22 cellular contexts compared by ENCODE assay signal in genomic region chr3:45003859-45004258, GRCh38. TPM values are rescaled to one million over a fixed set of nuclear protein-coding genes. Genes with fewer than 3 reads are reported as not detected.
A peak's percentile ranks its signal among the peaks of the same experiment; 100 is the strongest.
DNase-seq lines count a peak whose midpoint lies in the region; ATAC-seq and TF ChIP-seq lines count a peak whose summit lies in the region.
"Had no signal": no experiment of that assay in that cellular context is flagged by ENCODE, and none has a peak within 500 bp of the region (broad histone marks: within the 10 kb centered on the region; RNA-seq: fewer than 3 reads in every experiment).

No MANE protein-coding gene starts in this region.

- H3K9me3 ChIP-seq in CD8-positive, alpha-beta memory T cell (ENCODE audit: low read length): no peaks in the 10 kb centered on the region
- no peaks in the 10 kb centered on the region for H3K9me3 ChIP-seq in T-helper 17 cell (ENCODE audit: control insufficient read depth, low read length, poor library complexity, severe bottlenecking)
- peaks cover 0 to 8% (median 0%) of the 10 kb centered on the region in 11 donors for H3K9me3 ChIP-seq in heart right ventricle

- POLR2A ChIA-PET in CD8-positive, alpha-beta memory T cell (lab: Charles Lee): no interaction called here

- peak overlapping the region in 6 of 8 donors; percentile 3 to 72 (median 25) for H3K27ac Mint-ChIP-seq in CD8-positive, alpha-beta memory T cell
- H3K27ac Mint-ChIP-seq in T-helper 17 cell: no peak overlapping the region
- H3K27ac Mint-ChIP-seq: activated naive CD4-positive, alpha-beta T cell treated with anti-CD3 and anti-CD28 coated beads, Interleukin-2, amount 50 U/mL, for 72 hours had no signal

- H3K9me3 Mint-ChIP-seq in CD8-positive, alpha-beta memory T cell: peaks cover 0 to 4% (median 0%) of the 10 kb centered on the region in 5 donors

- H3K27ac ChIP-seq in CD8-positive, alpha-beta memory T cell (ENCODE audit: low read depth, low read length): no peak overlapping the region
- H3K27ac ChIP-seq in heart right ventricle: peak overlapping the region; percentile 21 to 83 (median 56)
- H3K27ac ChIP-seq: KMS-11, RWPE1 had no signal

- intact Hi-C loops in heart right ventricle (cut with DNase I): no loop called here
- intact Hi-C loops in sciatic nerve (cut with DNase I): no loop called here

- DNase-seq in CD8-positive, alpha-beta memory T cell: no peak
- DNase-seq in T-helper 17 cell (no peak), heart right ventricle (no peak), sciatic nerve (ENCODE audit: low spot score) (no peak), HuH-7.5 (ENCODE audit: low spot score) (no peak), A172 (ENCODE audit: low spot score) (no peak)
- DNase-seq: activated T-cell treated with anti-CD3 and anti-CD28 coated beads for 4 hours; C1 segment of cervical spinal cord; foreskin fibroblast; left cardiac atrium; NCI-H1694 treated with DMSO at 0.1 percent for 48 hours; NCI-H510A; small intestine; stimulated activated CD4-positive, alpha-beta T cell treated with anti-CD3 and anti-CD28 coated beads, Interleukin-2, amount 100 ng/mL, for 24 hours; trophoblast cell had no signal

- no peaks in the 10 kb centered on the region for H3K27me3 Mint-ChIP-seq in CD8-positive, alpha-beta memory T cell
- H3K27me3 Mint-ChIP-seq in T-helper 17 cell: no peaks in the 10 kb centered on the region

- no peak for ATAC-seq in T-helper 17 cell
- peak in 6 of 8 donors; percentile 32 to 79 (median 46) for ATAC-seq in heart right ventricle
- ATAC-seq in sciatic nerve: peak; percentile 31
- no peak for ATAC-seq in HG02588 (IDR thresholded peaks at IDR 0.05; ENCODE audit: unreplicated experiment)
- ATAC-seq: activated naive CD4-positive, alpha-beta T cell treated with anti-CD3 and anti-CD28 coated beads, Interleukin-2, amount 50 U/mL, for 72 hours; GM12878; HCT116; SK-N-SH treated with all-trans-retinoic acid at 6 μM for 48 hours had no signal

- no peak for TF ChIP-seq CTCF in heart right ventricle (IDR thresholded peaks at IDR 0.05)

- peaks cover 8 to 29% (median 22%) of the 10 kb centered on the region in 3 donors for H3K4me1 Mint-ChIP-seq in CD8-positive, alpha-beta memory T cell
- H3K4me1 Mint-ChIP-seq in T-helper 17 cell: peaks cover 32% of the 10 kb centered on the region

- peaks cover 15 to 85% (median 32%) of the 10 kb centered on the region in 3 donors for H3K36me3 Mint-ChIP-seq in CD8-positive, alpha-beta memory T cell
- H3K36me3 Mint-ChIP-seq in T-helper 17 cell (ENCODE audit: low read depth): peaks cover 10% of the 10 kb centered on the region

- no peaks in the 10 kb centered on the region for H3K27me3 ChIP-seq in CD8-positive, alpha-beta memory T cell (ENCODE audit: insufficient read depth, low read length, poor library complexity, severe bottlenecking)
- no peaks in the 10 kb centered on the region for H3K27me3 ChIP-seq in heart right ventricle

- H3K4me3 Mint-ChIP-seq in CD8-positive, alpha-beta memory T cell: no peak overlapping the region
- peak overlapping the region; percentile 28 for H3K4me3 Mint-ChIP-seq in T-helper 17 cell

- CTCF ChIA-PET in CD8-positive, alpha-beta memory T cell (lab: Charles Lee): no interaction called here

- peaks cover 10% of the 10 kb centered on the region for H3K36me3 ChIP-seq in CD8-positive, alpha-beta memory T cell (ENCODE audit: insufficient read depth, low read length)
- H3K36me3 ChIP-seq in heart right ventricle: peaks cover 0 to 85% (median 18%) of the 10 kb centered on the region in 9 donors

- WGBS in heart right ventricle, 2 donors: 58 to 68% methylated on average over 2 of the region's 2 CpGs

- no peak overlapping the region for H3K4me3 ChIP-seq in CD8-positive, alpha-beta memory T cell (ENCODE audit: low read length)
- H3K4me3 ChIP-seq in heart right ventricle: no peak overlapping the region
- H3K4me3 ChIP-seq: GM12878 had no signal

- H3K4me1 ChIP-seq in CD8-positive, alpha-beta memory T cell (ENCODE audit: insufficient read depth, low read length): peaks cover 16% of the 10 kb centered on the region
- H3K4me1 ChIP-seq in heart right ventricle: peaks cover 6 to 55% (median 21%) of the 10 kb centered on the region in 9 donors

RNA-seq across cellular contexts. Expression of gene CLEC3B, which starts 22.2 kb away (rescaled TPM):
- total RNA-seq in CD8-positive, alpha-beta memory T cell: under 1 TPM in 1 of 2 experiments, not detected in 1; 0.24 TPM
- not detected for polyA plus RNA-seq in CD8-positive, alpha-beta memory T cell
- total RNA-seq in T-helper 17 cell: under 1 TPM in 1 of 2 donors, not detected in 1; 0.99 TPM
- 10 to 100 TPM; 34.8 to 72.9 (median 54.3) TPM for total RNA-seq in heart right ventricle
- polyA plus RNA-seq in heart right ventricle: 100 to 1,000 TPM; 179 to 355 TPM
- total RNA-seq in sciatic nerve: 105 TPM
- not detected in 2 replicates for total RNA-seq in A172 (2014; rRNA removed; shearing (Covaris generic))
- total RNA-seq: activated naive CD4-positive, alpha-beta T cell treated with anti-CD3 and anti-CD28 coated beads, Interleukin-2, amount 50 U/mL, for 72 hours had no signal
- polyA plus RNA-seq: GM12878 had no signal

RNA-seq across cellular contexts. Expression of gene EXOSC7, which starts 27.8 kb away (rescaled TPM):
- total RNA-seq in CD8-positive, alpha-beta memory T cell: 10 to 100 TPM; 86.4 to 89.6 TPM
- 42.1 TPM for polyA plus RNA-seq in CD8-positive, alpha-beta memory T cell
- total RNA-seq in T-helper 17 cell: 10 to 100 TPM; 36.5 to 36.9 TPM
- 10 to 100 TPM; 24.2 to 35.4 (median 31.5) TPM for total RNA-seq in heart right ventricle
- 10 to 100 TPM; 32.8 to 39.9 TPM for polyA plus RNA-seq in heart right ventricle
- total RNA-seq in sciatic nerve: 36.9 TPM
- 62.5 and 65.0 TPM in 2 replicates for total RNA-seq in A172 (2014; rRNA removed; shearing (Covaris generic))

RNA-seq across cellular contexts. Expression of gene ZDHHC3, which starts 27.9 kb away (rescaled TPM):
- total RNA-seq in CD8-positive, alpha-beta memory T cell: 10 to 100 TPM; 40.9 to 41.8 TPM
- polyA plus RNA-seq in CD8-positive, alpha-beta memory T cell: 46.3 TPM
- total RNA-seq in T-helper 17 cell (10 to 100 TPM; 43.5 to 51.4 TPM), heart right ventricle (10 to 100 TPM; 35.0 to 52.2 (median 43.1) TPM), sciatic nerve (85.1 TPM)
- 10 to 100 TPM; 19.0 to 30.7 TPM for polyA plus RNA-seq in heart right ventricle
- 55.2 and 56.2 TPM in 2 replicates for total RNA-seq in A172 (2014; rRNA removed; shearing (Covaris generic))

Comparison
In these comparisons a context has a peak if more than half of its experiments do, and no peak if none do; other contexts are left out.
1. ATAC-seq: peak in heart right ventricle (6 of 8) and sciatic nerve (single experiment); none in T-helper 17 cell (single experiment) and HG02588 (single experiment).
2. RNA of gene CLEC3B, which starts 22.2 kb away (total RNA-seq): 105 TPM in sciatic nerve (single experiment) and 34.8 to 72.9 TPM in heart right ventricle; 0.99 TPM in T-helper 17 cell, 0.24 TPM in CD8-positive, alpha-beta memory T cell and not detected in A172; every median in the first group is over 10 times any median in the second.